In the genomic region with DNA sequence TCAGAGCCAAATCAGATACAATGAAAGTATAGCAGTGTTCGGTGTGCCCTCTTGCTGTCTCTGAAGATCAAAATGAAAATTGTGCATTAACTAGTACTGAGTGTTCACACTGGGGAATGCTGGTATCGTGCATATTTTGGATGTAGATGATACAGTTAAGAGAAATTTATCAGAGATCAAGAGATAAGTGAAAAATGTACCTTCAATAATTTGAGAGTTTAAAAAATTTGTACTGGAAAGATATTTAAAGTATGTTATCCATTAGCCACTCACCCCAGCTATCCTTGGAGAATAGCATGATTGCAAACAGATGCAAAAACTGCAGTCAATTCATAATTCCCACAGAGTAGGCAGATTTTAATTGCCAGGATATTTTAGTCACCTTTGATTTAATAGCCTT, we compare ENCODE assay signal across 25 cellular contexts. TPM values are rescaled to one million over a fixed set of nuclear protein-coding genes. Genes with fewer than 3 reads are reported as not detected.
A peak's percentile ranks its signal among the peaks of the same experiment; 100 is the strongest.
DNase-seq lines count a peak whose midpoint lies in the region; ATAC-seq, FAIRE-seq and TF ChIP-seq lines count a peak whose summit lies in the region.
"Had no signal": no experiment of that assay in that cellular context is flagged by ENCODE, and none has a peak within 500 bp of the region (broad histone marks: within the 10 kb centered on the region; RNA-seq: fewer than 3 reads in every experiment).

No MANE protein-coding gene starts in this region.

- no peaks in the 10 kb centered on the region for H4K20me1 ChIP-seq in astrocyte (ENCODE audit: insufficient read depth, low read length)

- H3K4me2 ChIP-seq in astrocyte (ENCODE audit: low read length), result no peak overlapping the region

- H3K27me3 ChIP-seq in astrocyte (ENCODE audit: insufficient read depth, low read length), result no peaks in the 10 kb centered on the region
- H3K27me3 ChIP-seq: SJCRH30 had no signal

- H3K27ac Mint-ChIP-seq in astrocyte (ENCODE audit: unreplicated experiment), result no peak overlapping the region
- H3K27ac Mint-ChIP-seq in stimulated activated naive B cell treated with anti-CD40 and anti-IgM and Interleukin-4, amounts not matched to agents 10 μg/mL and 1 μg/mL and 100 μg/mL, for 72 hours, result no peak overlapping the region
- H3K27ac Mint-ChIP-seq: CD4-positive, alpha-beta T cell had no signal

- TF ChIP-seq CTCF in astrocyte (IDR thresholded peaks at IDR 0.05; ENCODE audit: insufficient read depth, low read depth, low read length), result no peak

- H3K9me3 Mint-ChIP-seq in astrocyte (ENCODE audit: unreplicated experiment), result no peaks in the 10 kb centered on the region
- H3K9me3 Mint-ChIP-seq in stimulated activated naive B cell treated with anti-CD40 and anti-IgM and Interleukin-4, amounts not matched to agents 10 μg/mL and 1 μg/mL and 100 μg/mL, for 72 hours, result peaks cover 0 to 5% of the 10 kb centered on the region in 2 donors

- H3K79me2 ChIP-seq in astrocyte (ENCODE audit: insufficient read depth, low read length), result no peaks in the 10 kb centered on the region

- no peak overlapping the region for H3K4me3 Mint-ChIP-seq in astrocyte (ENCODE audit: unreplicated experiment)
- no peak overlapping the region for H3K4me3 Mint-ChIP-seq in stimulated activated naive B cell treated with anti-CD40 and anti-IgM and Interleukin-4, amounts not matched to agents 10 μg/mL and 1 μg/mL and 100 μg/mL, for 72 hours
- H3K4me3 Mint-ChIP-seq: CD4-positive, alpha-beta T cell had no signal

- no peak overlapping the region for H2AFZ ChIP-seq in astrocyte (ENCODE audit: low read depth, low read length)

- no peak for ATAC-seq in stimulated activated naive B cell treated with anti-CD40 and anti-IgM and Interleukin-4, amounts not matched to agents 10 μg/mL and 1 μg/mL and 100 μg/mL, for 72 hours (replicated peaks)
- ATAC-seq: Panc1 had no signal

- FAIRE-seq in astrocyte (lab: Jason Lieb, UNC), result peak; percentile 41
- FAIRE-seq: G401.6 had no signal

- no peaks in the 10 kb centered on the region for H3K4me1 ChIP-seq in astrocyte (ENCODE audit: insufficient read depth, low read length)
- H3K4me1 ChIP-seq: Caco-2, SJCRH30 had no signal

- H3K9me3 ChIP-seq in astrocyte (ENCODE audit: insufficient read depth, low read depth, low read length), result no peaks in the 10 kb centered on the region
- H3K9me3 ChIP-seq: Caco-2, SJCRH30 had no signal

- DNase-seq in AG08395 (ENCODE audit: low spot score), result peak; percentile 50
- DNase-seq in GM04504 (ENCODE audit: low read depth), result peak; percentile 25
- no peak for DNase-seq in astrocyte (ENCODE audit: low read depth)
- DNase-seq in iris pigment epithelial cell (ENCODE audit: low read depth), result peak; percentile 4
- DNase-seq in stimulated activated naive B cell treated with anti-CD40 and anti-IgM and Interleukin-4, amounts not matched to agents 10 μg/mL and 1 μg/mL and 100 μg/mL, for 72 hours, result no peak
- DNase-seq in epidermal melanocyte (ENCODE audit: insufficient read length, low spot score), result no peak
- DNase-seq in activated CD4-positive, alpha-beta T cell treated with anti-CD3 and anti-CD28 coated beads, Interleukin-2, amount 50 U/mL, for 4 hours, result no peak
- no peak for DNase-seq in activated CD4-positive, CD25-positive, alpha-beta regulatory T cell (lab: John Stamatoyannopoulos, UW)
- DNase-seq: 8988T; Caco-2; CD4-positive, alpha-beta T cell; DMS 273 treated with DMSO at 0.1 percent for 48 hours; DND-41; H7; Kasumi-1; NCI-H1694; NCI-H2081; NCI-H2171; NCI-H345; NCI-H524; NCI-H82; SJCRH30 had no signal

- no peaks in the 10 kb centered on the region for H3K36me3 ChIP-seq in astrocyte (ENCODE audit: insufficient read depth, low read length)
- H3K36me3 ChIP-seq: SJCRH30 had no signal

- peaks cover 1% of the 10 kb centered on the region for H3K4me1 Mint-ChIP-seq in astrocyte (ENCODE audit: low read depth, unreplicated experiment)
- no peaks in the 10 kb centered on the region for H3K4me1 Mint-ChIP-seq in stimulated activated naive B cell treated with anti-CD40 and anti-IgM and Interleukin-4, amounts not matched to agents 10 μg/mL and 1 μg/mL and 100 μg/mL, for 72 hours

- H3K36me3 Mint-ChIP-seq in astrocyte (ENCODE audit: low read depth, unreplicated experiment), result no peaks in the 10 kb centered on the region
- no peaks in the 10 kb centered on the region for H3K36me3 Mint-ChIP-seq in stimulated activated naive B cell treated with anti-CD40 and anti-IgM and Interleukin-4, amounts not matched to agents 10 μg/mL and 1 μg/mL and 100 μg/mL, for 72 hours

- H3K4me3 ChIP-seq in astrocyte (ENCODE audit: insufficient read depth, low read depth, low read length), result no peak overlapping the region
- H3K4me3 ChIP-seq: SJCRH30 had no signal

- no peak overlapping the region for H3K9ac ChIP-seq in astrocyte (ENCODE audit: low read length)

- no peaks in the 10 kb centered on the region for H3K27me3 Mint-ChIP-seq in astrocyte (ENCODE audit: low read depth, unreplicated experiment)
- no peaks in the 10 kb centered on the region for H3K27me3 Mint-ChIP-seq in stimulated activated naive B cell treated with anti-CD40 and anti-IgM and Interleukin-4, amounts not matched to agents 10 μg/mL and 1 μg/mL and 100 μg/mL, for 72 hours
- H3K27me3 Mint-ChIP-seq: CD4-positive, alpha-beta T cell had no signal

- no peak overlapping the region for H3K27ac ChIP-seq in astrocyte (ENCODE audit: low read depth, low read length)
- H3K27ac ChIP-seq: SJCRH30 had no signal

RNA-seq across cellular contexts. Expression of a gene that starts 56.4 kb away (rescaled TPM):
- 0.14 and 0.50 TPM in 2 replicates for total RNA-seq in astrocyte
- total RNA-seq: MCF 10A had no signal

Comparison
In these comparisons a context has a peak if more than half of its experiments do, and no peak if none do; other contexts are left out.
1. DNase-seq: peak in AG08395 (single experiment), GM04504 (single experiment) and iris pigment epithelial cell (single experiment); none in astrocyte (single experiment), stimulated activated naive B cell treated with anti-CD40 and anti-IgM and Interleukin-4, amounts not matched to agents 10 μg/mL and 1 μg/mL and 100 μg/mL, for 72 hours (single experiment), epidermal melanocyte (single experiment), activated CD4-positive, alpha-beta T cell treated with anti-CD3 and anti-CD28 coated beads, Interleukin-2, amount 50 U/mL, for 4 hours (0 of 2) and activated CD4-positive, CD25-positive, alpha-beta regulatory T cell (0 of 4).